In genomic region chrX:153973127-153974002, GRCh38 we compare ENCODE assay signal across 8 cellular contexts. TPM values are rescaled to one million over a fixed set of nuclear protein-coding genes. Genes with fewer than 3 reads are reported as not detected.
A peak's percentile ranks its signal among the peaks of the same experiment; 100 is the strongest.
DNase-seq lines count a peak whose midpoint lies in the region; ATAC-seq and TF ChIP-seq lines count a peak whose summit lies in the region.

No MANE protein-coding gene starts in this region.

- H3K36me3 ChIP-seq in SJSA1 (peaks cover 27% of the 10 kb centered on the region), sigmoid colon (no peaks in the 10 kb centered on the region)

- H3K4me1 ChIP-seq in SJSA1 (replicated peaks) (peaks cover 20% of the 10 kb centered on the region), sigmoid colon (peaks cover 0 to 32% (median 25%) of the 10 kb centered on the region in 4 donors)

- peak overlapping the region; percentile 86 for H3K4me3 ChIP-seq in SJSA1
- peak overlapping the region; percentile 88 for H3K4me3 ChIP-seq in fibroblast of the aortic adventitia (ENCODE audit: low read depth, low read length)
- peak overlapping the region; percentile 35 to 78 (median 74) for H3K4me3 ChIP-seq in sigmoid colon

- H3K9me3 Mint-ChIP-seq in activated CD4-positive, alpha-beta T cell treated with anti-CD3 and anti-CD28 coated beads, Interleukin-2, amount 10 ng/mL, durations not matched to agents 7 days and 5 days: no peaks in the 10 kb centered on the region

- no peaks in the 10 kb centered on the region for H3K27me3 Mint-ChIP-seq in activated CD4-positive, alpha-beta T cell treated with anti-CD3 and anti-CD28 coated beads, Interleukin-2, amount 10 ng/mL, durations not matched to agents 7 days and 5 days

- H3K4me1 Mint-ChIP-seq in activated CD4-positive, alpha-beta T cell treated with anti-CD3 and anti-CD28 coated beads, Interleukin-2, amount 10 ng/mL, durations not matched to agents 7 days and 5 days: peaks cover 22% of the 10 kb centered on the region

- H3K4me3 Mint-ChIP-seq in activated CD4-positive, alpha-beta T cell treated with anti-CD3 and anti-CD28 coated beads, Interleukin-2, amount 10 ng/mL, durations not matched to agents 7 days and 5 days: peak overlapping the region; percentile 88

- intact Hi-C loops in sigmoid colon (cut with DNase I): no loop called here

- H3K9me3 ChIP-seq in SJSA1 (replicated peaks) (no peaks in the 10 kb centered on the region), sigmoid colon (no peaks in the 10 kb centered on the region)

- TF ChIP-seq CTCF in fibroblast of the aortic adventitia (IDR thresholded peaks at IDR 0.05; ENCODE audit: insufficient read depth, low read length) (no peak), sigmoid colon (IDR thresholded peaks at IDR 0.05) (no peak)

- no peak for ATAC-seq in GM18519 (IDR thresholded peaks at IDR 0.05; ENCODE audit: low FRiP score, unreplicated experiment)

- TF ChIP-seq EP300 in sigmoid colon (IDR thresholded peaks at IDR 0.05): no peak

- WGBS in sigmoid colon, 2 donors: 36 to 40% methylated on average over 20 of the region's 20 CpGs

- CTCF ChIA-PET in activated CD4-positive, alpha-beta T cell treated with anti-CD3 and anti-CD28 coated beads, Interleukin-2, amount 10 ng/mL, durations not matched to agents 7 days and 5 days (lab: Charles Lee): interaction anchor here (0.6 to 1.3 kb wide), 6 partner anchors 8 to 551 kb away, joined by 3 to 5 read pairs (median 4); partner anchors contain the start of gene EMD

- TF ChIP-seq POLR2A in sigmoid colon (IDR thresholded peaks at IDR 0.05): no peak

- peak overlapping the region; percentile 98 for H3K27ac Mint-ChIP-seq in activated CD4-positive, alpha-beta T cell treated with anti-CD3 and anti-CD28 coated beads, Interleukin-2, amount 10 ng/mL, durations not matched to agents 7 days and 5 days

- H3K36me3 Mint-ChIP-seq in activated CD4-positive, alpha-beta T cell treated with anti-CD3 and anti-CD28 coated beads, Interleukin-2, amount 10 ng/mL, durations not matched to agents 7 days and 5 days (ENCODE audit: low read depth): peaks cover 14% of the 10 kb centered on the region

- POLR2A ChIA-PET in activated CD4-positive, alpha-beta T cell treated with anti-CD3 and anti-CD28 coated beads, Interleukin-2, amount 10 ng/mL, durations not matched to agents 7 days and 5 days (lab: Charles Lee): no interaction called here

- no peak for DNase-seq in activated CD4-positive, alpha-beta T cell treated with anti-CD3 and anti-CD28 coated beads, Interleukin-2, amount 10 ng/mL, durations not matched to agents 7 days and 5 days
- DNase-seq in activated CD4-positive, alpha-beta T cell treated with anti-CD3 and anti-CD28 coated beads, Interleukin-2, amount 50 U/mL, for 48 hours: no peak
- DNase-seq in SJSA1 (ENCODE audit: low read depth in 1 of 2, low spot score in 2 of 2) (no peak), fibroblast of the aortic adventitia (ENCODE audit: low read depth) (peak; percentile 36), sigmoid colon (no peak), Kasumi-1 (lab: John Stamatoyannopoulos, UW) (no peak), globus pallidus (ENCODE audit: low spot score) (no peak)

- no peaks in the 10 kb centered on the region for H3K27me3 ChIP-seq in SJSA1 (replicated peaks)
- H3K27me3 ChIP-seq in sigmoid colon: peaks cover 0 to 5% (median 0%) of the 10 kb centered on the region in 3 donors

- H3K27ac ChIP-seq in SJSA1 (peak overlapping the region; percentile 100), sigmoid colon (peak overlapping the region; percentile 97 to 98 (median 98))

RNA-seq across cellular contexts. Expression of gene TMEM187, which starts 0.8 kb away (rescaled TPM):
- total RNA-seq in activated CD4-positive, alpha-beta T cell treated with anti-CD3 and anti-CD28 coated beads, Interleukin-2, amount 10 ng/mL, durations not matched to agents 7 days and 5 days: 1 to 10 TPM; 7.9 to 8.5 TPM
- 1.1 TPM in 1 of 2 replicates, not detected in the other for total RNA-seq in SJSA1 (2014; rRNA removed; shearing (Covaris generic))
- 5.3 and 7.5 TPM in 2 replicates for total RNA-seq in fibroblast of the aortic adventitia (ENCODE audit: low replicate concordance)
- total RNA-seq in sigmoid colon: 1 to 10 TPM; 3.5 to 8.6 (median 4.4) TPM
- 1 to 10 TPM; 3.6 to 9.3 (median 3.7) TPM for polyA plus RNA-seq in sigmoid colon

RNA-seq across cellular contexts. Expression of gene HCFC1, which starts 1.7 kb away (rescaled TPM):
- total RNA-seq in activated CD4-positive, alpha-beta T cell treated with anti-CD3 and anti-CD28 coated beads, Interleukin-2, amount 10 ng/mL, durations not matched to agents 7 days and 5 days: 100 to 1,000 TPM; 116 to 121 TPM
- 24.6 and 42.8 TPM in 2 replicates for total RNA-seq in SJSA1 (2014; rRNA removed; shearing (Covaris generic))
- 16.4 and 34.5 TPM in 2 replicates for total RNA-seq in fibroblast of the aortic adventitia (ENCODE audit: low replicate concordance)
- total RNA-seq in sigmoid colon: 10 to 100 TPM; 23.5 to 57.3 (median 30.2) TPM
- 10 to 100 TPM in 1 of 3 donors, 1 to 10 TPM in 2; 7.4 to 34.4 (median 8.4) TPM for polyA plus RNA-seq in sigmoid colon

RNA-seq across cellular contexts. Expression of gene RENBP, which starts 28.9 kb away (rescaled TPM):
- 10 to 100 TPM; 14.2 to 16.5 TPM for total RNA-seq in activated CD4-positive, alpha-beta T cell treated with anti-CD3 and anti-CD28 coated beads, Interleukin-2, amount 10 ng/mL, durations not matched to agents 7 days and 5 days
- total RNA-seq in SJSA1 (2014; rRNA removed; shearing (Covaris generic)): 0.11 TPM in 1 of 2 replicates, not detected in the other
- 0.45 and 5.6 TPM in 2 replicates for total RNA-seq in fibroblast of the aortic adventitia (ENCODE audit: low replicate concordance)
- 10 to 100 TPM in 3 of 4 donors, 1 to 10 TPM in 1; 9.8 to 16.8 (median 13.1) TPM for total RNA-seq in sigmoid colon
- polyA plus RNA-seq in sigmoid colon: 10 to 100 TPM; 10.2 to 15.1 (median 15.0) TPM

RNA-seq across cellular contexts. Expression of gene NAA10, which starts 38.5 kb away (rescaled TPM):
- 10 to 100 TPM; 72.9 to 83.2 TPM for total RNA-seq in activated CD4-positive, alpha-beta T cell treated with anti-CD3 and anti-CD28 coated beads, Interleukin-2, amount 10 ng/mL, durations not matched to agents 7 days and 5 days
- 119 and 155 TPM in 2 replicates for total RNA-seq in SJSA1 (2014; rRNA removed; shearing (Covaris generic))
- 25.8 and 84.7 TPM in 2 replicates for total RNA-seq in fibroblast of the aortic adventitia (ENCODE audit: low replicate concordance)
- 100 to 1,000 TPM in 1 of 4 donors, 10 to 100 TPM in 3; 57.4 to 113 (median 79.2) TPM for total RNA-seq in sigmoid colon
- polyA plus RNA-seq in sigmoid colon: 100 to 1,000 TPM in 1 of 3 donors, 10 to 100 TPM in 2; 78.6 to 128 (median 84.7) TPM

RNA-seq across cellular contexts. Expression of gene IRAK1, which starts 46.3 kb away (rescaled TPM):
- 100 to 1,000 TPM; 107 to 112 TPM for total RNA-seq in activated CD4-positive, alpha-beta T cell treated with anti-CD3 and anti-CD28 coated beads, Interleukin-2, amount 10 ng/mL, durations not matched to agents 7 days and 5 days
- 70.7 and 81.3 TPM in 2 replicates for total RNA-seq in SJSA1 (2014; rRNA removed; shearing (Covaris generic))
- total RNA-seq in fibroblast of the aortic adventitia (ENCODE audit: low replicate concordance): 37.1 and 80.5 TPM in 2 replicates
- total RNA-seq in sigmoid colon: 10 to 100 TPM; 26.8 to 41.7 (median 37.3) TPM
- 100 to 1,000 TPM in 1 of 3 donors, 10 to 100 TPM in 2; 67.7 to 103 (median 70.3) TPM for polyA plus RNA-seq in sigmoid colon
